1 cellular context compared by ENCODE assay signal in the genomic region with DNA sequence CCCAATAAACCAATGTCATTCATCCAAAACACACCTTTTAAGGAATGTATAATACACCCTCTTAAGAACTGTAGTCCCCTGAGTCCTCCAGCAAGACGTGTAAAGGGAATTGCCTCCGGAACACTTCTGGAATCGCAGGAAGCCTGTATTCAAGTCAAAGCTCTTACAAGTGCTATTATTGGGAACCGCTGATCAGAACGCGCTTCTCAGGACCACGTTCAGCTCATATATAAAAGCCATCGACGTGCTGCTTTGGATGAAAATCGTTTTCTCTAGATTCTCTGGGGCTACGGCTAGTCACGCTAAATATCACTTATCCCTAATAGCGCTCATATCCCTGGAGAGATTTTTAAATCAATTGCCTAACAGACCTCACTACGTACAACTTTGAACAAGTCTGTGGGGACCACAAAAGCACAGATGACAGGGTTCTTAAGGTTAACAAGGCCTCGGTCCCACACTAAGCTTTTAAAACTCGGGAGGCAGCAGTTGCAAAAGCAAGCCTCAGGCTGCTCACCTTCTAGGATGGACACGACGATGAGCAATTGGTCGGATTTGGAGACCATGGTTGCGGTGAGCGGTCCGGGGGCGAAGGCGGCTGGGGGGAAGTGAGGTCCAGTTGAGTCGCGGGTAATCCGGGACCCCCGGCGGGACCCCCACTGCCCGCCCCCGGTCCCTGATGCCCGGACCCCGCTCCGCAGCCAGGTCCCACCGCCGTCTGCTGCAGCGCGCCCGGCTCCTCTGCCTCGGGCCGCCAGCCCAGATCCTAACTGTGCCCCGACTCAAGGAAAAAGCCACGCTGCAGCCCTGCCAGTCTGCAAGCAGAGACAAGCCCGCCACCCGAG.
TF ChIP-seq lines count a peak whose summit lies in the region.

No MANE protein-coding gene starts in this region.

TF ChIP-seq in HEK293, 187 proteins besides CTCF, POLR2A, EP300 and RAD21 (continued from another document):
- TF ChIP-seq, protein P1, sequence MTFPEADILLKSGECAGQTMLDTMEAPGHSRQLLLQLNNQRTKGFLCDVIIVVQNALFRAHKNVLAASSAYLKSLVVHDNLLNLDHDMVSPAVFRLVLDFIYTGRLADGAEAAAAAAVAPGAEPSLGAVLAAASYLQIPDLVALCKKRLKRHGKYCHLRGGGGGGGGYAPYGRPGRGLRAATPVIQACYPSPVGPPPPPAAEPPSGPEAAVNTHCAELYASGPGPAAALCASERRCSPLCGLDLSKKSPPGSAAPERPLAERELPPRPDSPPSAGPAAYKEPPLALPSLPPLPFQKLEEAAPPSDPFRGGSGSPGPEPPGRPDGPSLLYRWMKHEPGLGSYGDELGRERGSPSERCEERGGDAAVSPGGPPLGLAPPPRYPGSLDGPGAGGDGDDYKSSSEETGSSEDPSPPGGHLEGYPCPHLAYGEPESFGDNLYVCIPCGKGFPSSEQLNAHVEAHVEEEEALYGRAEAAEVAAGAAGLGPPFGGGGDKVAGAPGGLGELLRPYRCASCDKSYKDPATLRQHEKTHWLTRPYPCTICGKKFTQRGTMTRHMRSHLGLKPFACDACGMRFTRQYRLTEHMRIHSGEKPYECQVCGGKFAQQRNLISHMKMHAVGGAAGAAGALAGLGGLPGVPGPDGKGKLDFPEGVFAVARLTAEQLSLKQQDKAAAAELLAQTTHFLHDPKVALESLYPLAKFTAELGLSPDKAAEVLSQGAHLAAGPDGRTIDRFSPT (tag by site-specific recombination; IDR thresholded peaks at IDR 0.05), result peak; percentile 54
- TF ChIP-seq ZNF777 (tag by site-specific recombination; IDR thresholded peaks at IDR 0.05; ENCODE audit: borderline replicate concordance), result peak; percentile 60; the same call in 1 of the 2 replicates
- no peak for TF ChIP-seq ZNF654 (tag by site-specific recombination; IDR thresholded peaks at IDR 0.05; ENCODE audit: low read depth)
- TF ChIP-seq ZBTB17 (tag by site-specific recombination; IDR thresholded peaks at IDR 0.05), result peak; percentile 36
